Comparison of ENCODE assay signal across 6 cellular contexts in genomic region chr14:104904650-104905578, GRCh38. TPM values are rescaled to one million over a fixed set of nuclear protein-coding genes. Genes with fewer than 3 reads are reported as not detected.
"Had no signal": no experiment of that assay in that cellular context is flagged by ENCODE, and none has a peak within 500 bp of the region (broad histone marks: within the 10 kb centered on the region; RNA-seq: fewer than 3 reads in every experiment).

No MANE protein-coding gene starts in this region.

RNA-seq across cellular contexts. Expression of gene PLD4, which starts 19.8 kb away (rescaled TPM):
- total RNA-seq: activated CD4-positive, alpha-beta memory T cell treated with anti-CD3 and anti-CD28 coated beads, Interleukin-2, amount 10 ng/mL, durations not matched to agents 7 days and 5 days; activated CD4-positive, alpha-beta T cell treated with anti-CD3 and anti-CD28 coated beads for 36 hours; activated CD8-positive, alpha-beta memory T cell treated with anti-CD3 and anti-CD28 coated beads for 36 hours; activated naive CD8-positive, alpha-beta T cell treated with anti-CD3 and anti-CD28 coated beads for 36 hours; activated T-helper 17 cell treated with anti-CD3 and anti-CD28 coated beads, Interleukin-2, amount 50 U/mL, for 72 hours; PC-9 had no signal
